In genomic region chr5:144100702-144101101, GRCh38 we compare ENCODE assay signal across 30 cellular contexts.
"Had no signal": no experiment of that assay in that cellular context is flagged by ENCODE, and none has a peak within 500 bp of the region (broad histone marks: within the 10 kb centered on the region; RNA-seq: fewer than 3 reads in every experiment).

No MANE protein-coding gene starts in this region.

- H3K4me3 ChIP-seq: left ventricle myocardium inferior, lung, mucosa of descending colon, pancreas, prostate gland, skin epidermis, stomach, testis, thyroid gland, transverse colon, upper lobe of left lung, vagina had no signal

- H3K27me3 ChIP-seq: pancreas, stomach, testis, thyroid gland, transverse colon, upper lobe of left lung, vagina had no signal

- DNase-seq: hypothalamus; immature natural killer cell; kidney; left colon; left ventricle myocardium inferior; mesendoderm; midbrain; mucosa of descending colon; naive thymus-derived CD8-positive, alpha-beta T cell; nucleus accumbens; pancreas; posterior cingulate gyrus; retina; right cardiac atrium; stimulated activated CD4-positive, alpha-beta T cell treated with anti-CD3 and anti-CD28 coated beads, Interleukin-12 subunit alpha, Interleukin-12 subunit beta, amount 100 ng/mL, for 4 hours; stimulated activated CD4-positive, alpha-beta T cell treated with anti-CD3 and anti-CD28 coated beads, Interleukin-15, amount 100 ng/mL, for 24 hours; stimulated activated CD4-positive, alpha-beta T cell treated with anti-CD3 and anti-CD28 coated beads, Interleukin-2, amount 100 ng/mL, for 24 hours; stimulated activated CD4-positive, alpha-beta T cell treated with anti-CD3 and anti-CD28 coated beads, Interleukin-4, amount 100 ng/mL, for 1 hour; stimulated activated naive B cell treated with anti-CD40 and anti-IgM and Interleukin-4, amounts not matched to agents 10 μg/mL and 1 μg/mL and 100 μg/mL, for 72 hours; stimulated activated naive CD8-positive, alpha-beta T cell treated with anti-CD3 and anti-CD28 coated beads, Interleukin-15, Interleukin-2, amounts not matched to agents 100 U/mL and 50 U/mL, for 24 hours; stomach; testis; thyroid gland; transverse colon; upper lobe of left lung had no signal

- H3K27ac ChIP-seq: left ventricle myocardium inferior, pancreas, prostate gland, skin epidermis, stomach, testis, thyroid gland, transverse colon, upper lobe of left lung, vagina had no signal

- H3K9me3 ChIP-seq: mucosa of descending colon, pancreas, prostate gland, testis, thyroid gland, transverse colon, upper lobe of left lung, vagina had no signal

- H3K36me3 ChIP-seq: left ventricle myocardium inferior, pancreas, prostate gland, stomach, thyroid gland, transverse colon, upper lobe of left lung, vagina had no signal

- ATAC-seq: left colon; mucosa of descending colon; naive thymus-derived CD8-positive, alpha-beta T cell; pancreas; right cardiac atrium; sciatic nerve; stimulated activated naive B cell treated with anti-CD40 and anti-IgM and Interleukin-4, amounts not matched to agents 10 μg/mL and 1 μg/mL and 100 μg/mL, for 72 hours; stimulated activated naive CD8-positive, alpha-beta T cell treated with anti-CD3 and anti-CD28 coated beads, Interleukin-15, Interleukin-2, amounts not matched to agents 100 U/mL and 50 U/mL, for 24 hours had no signal

- H3K4me1 ChIP-seq: left ventricle myocardium inferior, pancreas, prostate gland, testis, thyroid gland, transverse colon, upper lobe of left lung, vagina had no signal
